ENCODE assay signal across 1 cellular context in the genomic region with DNA sequence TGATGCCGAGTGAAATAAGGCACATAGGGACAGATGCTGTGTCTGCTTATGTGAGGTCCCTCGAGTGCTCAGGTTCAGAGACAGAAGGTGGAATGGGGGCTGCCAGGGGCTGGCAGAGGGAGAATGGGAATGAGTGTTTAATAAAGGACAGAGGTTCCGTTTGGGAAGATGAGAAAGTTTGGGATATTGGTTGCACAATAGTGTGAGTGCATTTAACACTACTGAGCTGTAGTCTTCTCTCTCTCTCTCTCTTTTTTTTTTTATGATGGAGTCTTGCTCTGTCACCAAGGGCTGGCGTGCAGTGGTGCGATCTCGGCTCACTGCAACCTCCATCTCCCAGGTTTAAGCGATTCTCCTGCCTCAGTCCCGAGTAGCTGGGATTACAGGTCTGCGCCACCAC.
TF ChIP-seq lines count a peak whose summit lies in the region.

No MANE protein-coding gene starts in this region.

TF ChIP-seq in IMR-90, 13 proteins besides CTCF, POLR2A, EP300 and RAD21 (continued from another document):
- peak; percentile 52; the same call in 1 of the 2 replicates for TF ChIP-seq CEBPB (IDR thresholded peaks at IDR 0.05; ENCODE audit: low read depth, low read length)
